8 cellular contexts compared by ENCODE assay signal in the genomic region with DNA sequence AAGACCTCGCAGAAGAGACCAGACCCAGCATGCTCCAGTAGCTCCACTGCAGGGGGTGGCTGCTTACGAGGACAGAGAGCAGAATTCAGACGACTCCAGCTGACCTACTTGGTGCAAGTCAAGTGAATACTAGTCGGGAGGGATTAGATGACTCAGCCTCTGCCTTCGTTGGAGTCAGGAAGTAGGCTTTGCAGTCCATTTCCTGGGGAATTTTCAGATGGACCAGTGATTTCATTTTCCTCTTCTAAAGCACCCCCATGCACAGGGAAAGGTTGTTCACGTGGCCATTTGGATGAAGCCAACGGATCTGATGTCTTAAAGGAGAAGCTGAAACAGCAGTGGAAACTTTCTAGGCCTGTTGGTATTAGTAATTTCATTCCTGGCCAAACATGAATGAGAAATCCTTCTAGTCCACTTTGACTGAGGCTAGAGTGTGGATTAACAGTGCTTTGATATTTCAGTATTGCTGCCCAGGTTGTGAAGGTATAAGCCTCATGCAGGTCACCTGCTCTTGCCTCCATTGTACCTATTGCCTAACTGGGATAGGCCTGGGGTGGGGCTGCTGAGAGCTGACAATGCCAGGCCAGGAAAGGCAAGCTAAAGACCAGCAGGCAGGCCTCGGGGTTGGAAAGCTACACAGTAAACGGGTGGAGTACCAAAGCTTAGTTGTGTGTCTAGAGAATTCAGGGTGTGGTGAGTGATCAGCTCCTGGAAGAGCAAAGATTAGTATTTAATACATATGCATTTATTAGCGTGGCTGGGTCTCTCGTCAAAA.
DNase-seq lines count a peak whose midpoint lies in the region; ATAC-seq, FAIRE-seq and TF ChIP-seq lines count a peak whose summit lies in the region.

No MANE protein-coding gene starts in this region.

- intact Hi-C loops in K562 (cut with micrococcal nuclease) (no loop called here), left lung (cut with DNase I) (no loop called here)
- intact Hi-C loops in CD8-positive, alpha-beta T cell (cut with DNase I, micrococcal nuclease), result no loop called here

- H3K27ac ChIP-seq in AG04450 (ENCODE audit: low read depth, low read length) (peak overlapping the region; percentile 98), K562 (ENCODE audit: extremely low read depth, low read depth, low read length) (no peak overlapping the region), left lung (peak overlapping the region; percentile 42 to 55)
- H3K27ac ChIP-seq in CD8-positive, alpha-beta T cell (ENCODE audit: low read depth, low read length), result no peak overlapping the region

- H3K36me3 Mint-ChIP-seq in CD8-positive, alpha-beta T cell, result peaks cover 46% of the 10 kb centered on the region

- POLR2A ChIA-PET in AG04450 (lab: Yijun Ruan, JAX), result interaction anchor here (0.7 to 1.6 kb wide), 7 partner anchors 21 to 117 kb away, joined by 3 to 12 read pairs (median 5); partner anchors contain the start of gene FOSL2
- POLR2A ChIA-PET in K562 (lab: Yijun Ruan, JAX), result interaction anchor here (0.9 kb wide), 1 partner anchor 9 kb away, joined by 4 read pairs; no protein-coding TSS in a partner anchor
- POLR2A ChIA-PET in CD8-positive, alpha-beta T cell (lab: Charles Lee), result no interaction called here

- H3K4me3 Mint-ChIP-seq in CD8-positive, alpha-beta T cell, result no peak overlapping the region

- CTCF ChIA-PET in AG04450 (lab: Charles Lee) (interaction anchor here (0.9 kb wide), 1 partner anchor 552 kb away, joined by 5 read pairs; no protein-coding TSS in a partner anchor), K562 (lab: Yijun Ruan, JAX; ENCODE audit: low intra/inter-chr PET ratio) (no interaction called here)
- CTCF ChIA-PET in CD8-positive, alpha-beta T cell (lab: Charles Lee), result no interaction called here

- ATAC-seq in K562, result peak; percentile 61
- ATAC-seq in left lung, result peak; percentile 53
- ATAC-seq in CD8-positive, alpha-beta T cell, result no peak

- TF ChIP-seq POLR2A in K562 (conservative IDR thresholded peaks at IDR 0.05), result no peak

- no peak overlapping the region for H3K27ac Mint-ChIP-seq in CD8-positive, alpha-beta T cell

- H3K9me1 ChIP-seq in K562 (ENCODE audit: control insufficient read depth, insufficient read depth, low read length), result no peaks in the 10 kb centered on the region

- in situ Hi-C loops in K562 (cut with MboI), result no loop called here

- no peaks in the 10 kb centered on the region for H3K79me2 ChIP-seq in K562 (ENCODE audit: control insufficient read depth, insufficient read depth, low read length)

- no peak overlapping the region for H3K9ac ChIP-seq in K562 (ENCODE audit: insufficient read depth in 1 of 2, low read depth in 2 of 2, low read length in 2 of 2)

- TF ChIP-seq RAD21 in K562 (CRISPR knock-in tag; conservative IDR thresholded peaks at IDR 0.05 in 1 of 2, IDR thresholded peaks at IDR 0.05 in 1 of 2), result no peak

- H3K4me1 Mint-ChIP-seq in CD8-positive, alpha-beta T cell (ENCODE audit: low read depth), result peaks cover 13% of the 10 kb centered on the region

- H3K27me3 Mint-ChIP-seq in CD8-positive, alpha-beta T cell (ENCODE audit: low read depth), result no peaks in the 10 kb centered on the region

- no peak for TF ChIP-seq EP300 in K562 (IDR thresholded peaks at IDR 0.05; ENCODE audit: low read length)

- H3K4me2 ChIP-seq in K562 (ENCODE audit: insufficient read depth, low read length), result no peak overlapping the region

- H3K4me1 ChIP-seq in K562 (replicated peaks in 1 of 2; ENCODE audit: control insufficient read depth in 2 of 2, insufficient read depth in 2 of 2, low read length in 2 of 2) (peaks cover 0 to 17% of the 10 kb centered on the region in 2 experiments; a peak in 4 of 5 replicates), left lung (peaks cover 8 to 33% of the 10 kb centered on the region in 2 donors)
- no peaks in the 10 kb centered on the region for H3K4me1 ChIP-seq in CD8-positive, alpha-beta T cell (ENCODE audit: insufficient read depth, low read length)

- H3K4me3 ChIP-seq in AG04450 (ENCODE audit: low read depth, low read length), result no peak overlapping the region
- H3K4me3 ChIP-seq in K562, result no peak overlapping the region
- H3K4me3 ChIP-seq in left lung, result no peak overlapping the region
- H3K4me3 ChIP-seq in CD8-positive, alpha-beta T cell (ENCODE audit: low read depth, low read length), result no peak overlapping the region

- BruUV-seq in K562 (replicated peaks; lab: Mats Ljungman, UMichigan), result no TSS peak

- H3K36me3 ChIP-seq in K562 (ENCODE audit: control insufficient read depth, insufficient read depth, low read length), result no peaks in the 10 kb centered on the region
- peaks cover 0 to 6% of the 10 kb centered on the region in 2 donors for H3K36me3 ChIP-seq in left lung
- H3K36me3 ChIP-seq in CD8-positive, alpha-beta T cell (ENCODE audit: insufficient read depth, low read length), result no peaks in the 10 kb centered on the region

- WGBS in K562 (ENCODE audit: insufficient coverage, low coverage, missing lambda C conversion rate), result 27% methylated on average over 11 of the region's 11 CpGs

- no peak overlapping the region for H2AFZ ChIP-seq in K562 (ENCODE audit: low read depth, low read length)

- H3K9me3 ChIP-seq in AG04450 (ENCODE audit: control insufficient read depth, insufficient read depth, low read length) (no peaks in the 10 kb centered on the region), K562 (replicated peaks; ENCODE audit: control insufficient read depth, insufficient read depth, low read depth, low read length) (no peaks in the 10 kb centered on the region), left lung (no peaks in the 10 kb centered on the region)
- no peaks in the 10 kb centered on the region for H3K9me3 ChIP-seq in CD8-positive, alpha-beta T cell (ENCODE audit: low read length)

- H3K9me3 Mint-ChIP-seq in CD8-positive, alpha-beta T cell, result no peaks in the 10 kb centered on the region

- H4K20me1 ChIP-seq in K562 (replicated peaks; ENCODE audit: control insufficient read depth, insufficient read depth, low read length), result 0 out of 2 replicates have a peak, but pooled peaks cover 3% of the 10 kb centered on the region

- TF ChIP-seq CTCF in AG04450 (IDR thresholded peaks at IDR 0.05; ENCODE audit: low read depth, low read length) (no peak), K562 (IDR thresholded peaks at IDR 0.05 in 2 of 3, conservative IDR thresholded peaks at IDR 0.05 in 1 of 3; ENCODE audit: insufficient read depth in 2 of 3, low read depth in 1 of 3, low read length in 3 of 3) (no peak), left lung (IDR thresholded peaks at IDR 0.05) (no peak)
- TF ChIP-seq CTCF in CD8-positive, alpha-beta T cell (IDR thresholded peaks at IDR 0.05), result no peak

- H3K27me3 ChIP-seq in AG04450 (ENCODE audit: control insufficient read depth, insufficient read depth, low read length), result no peaks in the 10 kb centered on the region
- peaks cover 0 to 3% of the 10 kb centered on the region in 2 experiments; a peak in 1 of 5 replicates for H3K27me3 ChIP-seq in K562 (ENCODE audit: control insufficient read depth in 2 of 2, insufficient read depth in 2 of 2, low read length in 2 of 2)
- no peaks in the 10 kb centered on the region for H3K27me3 ChIP-seq in left lung
- no peaks in the 10 kb centered on the region for H3K27me3 ChIP-seq in CD8-positive, alpha-beta T cell (ENCODE audit: insufficient read depth, low read length)

- FAIRE-seq in K562 (lab: Jason Lieb, UNC), result peak; percentile 75

- DNase-seq in AG04450 (ENCODE audit: low read depth, low spot score), result peak; percentile 81
- peak; percentile 99 for DNase-seq in HT1080 (ENCODE audit: low read depth)
- DNase-seq in K562 (ENCODE audit: extremely low read depth in 1 of 4, low spot score in 3 of 4), result peak in 2 of 4 experiments; percentile 18 to 50
- DNase-seq in left lung, result peak in 1 of 2 donors; percentile 38
- DNase-seq in OCI-M2 (lab: John Stamatoyannopoulos, UW; ENCODE audit: unreplicated experiment), result no peak
- no peak for DNase-seq in NCI-H2227 treated with DMSO at 0.1 percent for 48 hours (lab: John Stamatoyannopoulos, UW)
- DNase-seq in CD8-positive, alpha-beta T cell, result no peak
- no peak for DNase-seq in NAMALWA (ENCODE audit: low spot score)

TF ChIP-seq in K562, 482 proteins besides CTCF, POLR2A, EP300 and RAD21 (continues in another document):
- TF ChIP-seq, protein P1, sequence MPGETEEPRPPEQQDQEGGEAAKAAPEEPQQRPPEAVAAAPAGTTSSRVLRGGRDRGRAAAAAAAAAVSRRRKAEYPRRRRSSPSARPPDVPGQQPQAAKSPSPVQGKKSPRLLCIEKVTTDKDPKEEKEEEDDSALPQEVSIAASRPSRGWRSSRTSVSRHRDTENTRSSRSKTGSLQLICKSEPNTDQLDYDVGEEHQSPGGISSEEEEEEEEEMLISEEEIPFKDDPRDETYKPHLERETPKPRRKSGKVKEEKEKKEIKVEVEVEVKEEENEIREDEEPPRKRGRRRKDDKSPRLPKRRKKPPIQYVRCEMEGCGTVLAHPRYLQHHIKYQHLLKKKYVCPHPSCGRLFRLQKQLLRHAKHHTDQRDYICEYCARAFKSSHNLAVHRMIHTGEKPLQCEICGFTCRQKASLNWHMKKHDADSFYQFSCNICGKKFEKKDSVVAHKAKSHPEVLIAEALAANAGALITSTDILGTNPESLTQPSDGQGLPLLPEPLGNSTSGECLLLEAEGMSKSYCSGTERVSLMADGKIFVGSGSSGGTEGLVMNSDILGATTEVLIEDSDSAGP (CRISPR knock-in tag; IDR thresholded peaks at IDR 0.05), result no peak
- TF ChIP-seq JUND (IDR thresholded peaks at IDR 0.05; ENCODE audit: borderline replicate concordance, low read depth, low read length) (peak; percentile 80), JUND (tag; IDR thresholded peaks at IDR 0.05; ENCODE audit: borderline replicate concordance, low read depth, low read length) (peak; percentile 60; the same call in 2 of the 3 replicates), ATF3 (IDR thresholded peaks at IDR 0.05) (peak; percentile 70), ATF3 (CRISPR knock-in tag; conservative IDR thresholded peaks at IDR 0.05) (no peak), SMARCA4 (IDR thresholded peaks at IDR 0.05) (0 out of 2 replicates have a peak, but pooled peaks have one; percentile 20), ZNF316 (IDR thresholded peaks at IDR 0.05) (0 out of 2 replicates have a peak, but pooled peaks have one; percentile 13)

Comparison
In these comparisons a context has a peak if more than half of its experiments do, and no peak if none do; other contexts are left out.
1. DNase-seq: peak in AG04450 (single experiment) and HT1080 (single experiment); none in OCI-M2 (single experiment), NCI-H2227 treated with DMSO at 0.1 percent for 48 hours (single experiment), CD8-positive, alpha-beta T cell (0 of 7) and NAMALWA (single experiment).
2. H3K27ac ChIP-seq: peak in AG04450 (single experiment) and left lung (2 of 2); none in K562 (single experiment) and CD8-positive, alpha-beta T cell (single experiment).